In genomic region chr2:40118622-40119021, GRCh38 we compare ENCODE assay signal across 25 cellular contexts.
DNase-seq lines count a peak whose midpoint lies in the region; ATAC-seq and TF ChIP-seq lines count a peak whose summit lies in the region.
"Had no signal": no experiment of that assay in that cellular context is flagged by ENCODE, and none has a peak within 500 bp of the region (broad histone marks: within the 10 kb centered on the region; RNA-seq: fewer than 3 reads in every experiment).

No MANE protein-coding gene starts in this region.

- intact Hi-C loops in mucosa of descending colon (cut with DNase I, micrococcal nuclease): no loop called here
- intact Hi-C loops in stomach (cut with DNase I; ENCODE audit: low total_unique reads): no loop called here

- H3K9me2 ChIP-seq in GM23338 (ENCODE audit: insufficient read depth): no peaks in the 10 kb centered on the region

- 73 to 85% (median 79%) methylated on average over 3 of the region's 3 CpGs for WGBS in stomach, 5 donors

- H3K9me3 ChIP-seq in mucosa of descending colon: no peaks in the 10 kb centered on the region
- no peaks in the 10 kb centered on the region for H3K9me3 ChIP-seq in stomach
- H3K9me3 ChIP-seq: testis had no signal

- no peaks in the 10 kb centered on the region for H3F3A ChIP-seq in GM23338 (replicated peaks; ENCODE audit: low read depth)

- DNase-seq in NCI-H2196 (lab: John Stamatoyannopoulos, UW; ENCODE audit: unreplicated experiment): peak; percentile 13
- no peak for DNase-seq in NCI-H2196 treated with DMSO at 0.1 percent for 48 hours (lab: John Stamatoyannopoulos, UW; ENCODE audit: unreplicated experiment)
- DNase-seq in GM23338 (ENCODE audit: low spot score): no peak
- peak; percentile 34 for DNase-seq in NCI-H2171 (lab: John Stamatoyannopoulos, UW)
- DNase-seq in mucosa of descending colon: peak in 2 of 3 donors; percentile 21 to 37
- DNase-seq in stomach: no peak
- DNase-seq in stimulated activated CD8-positive, alpha-beta memory T cell treated with anti-CD3 and anti-CD28 coated beads, Interleukin-4, amount 100 ng/mL, for 48 hours: no peak
- DNase-seq: activated CD4-positive, alpha-beta T cell treated with anti-CD3 and anti-CD28 coated beads for 4 hours; activated naive CD4-positive, alpha-beta T cell treated with anti-CD3 and anti-CD28 coated beads, Interleukin-2, amount 50 U/mL, for 16 hours; AML-193; CD4-positive, CD25-positive, alpha-beta regulatory T cell; foreskin melanocyte; kidney; MM.1S; NCI-H1436; SIG-M5; stimulated activated naive CD8-positive, alpha-beta T cell treated with anti-CD3 and anti-CD28 coated beads, Interleukin-15, Interleukin-2, amounts not matched to agents 100 U/mL and 50 U/mL, for 24 hours; testis had no signal

- H2AFZ ChIP-seq in GM23338: 0 out of 2 replicates have a peak overlapping the region, but pooled peaks have one; percentile 82
- H2AFZ ChIP-seq: parathyroid adenoma had no signal

- no peaks in the 10 kb centered on the region for H3K9me3 Mint-ChIP-seq in GM23338
- H3K9me3 Mint-ChIP-seq: activated T-helper 17 cell treated with anti-CD3 and anti-CD28 coated beads, Interleukin-2, amount 50 U/mL, for 72 hours; brain; T-helper 2 cell treated with Interferon-gamma antibody and Interleukin-4, amounts not matched to agents 5 μg/mL and 100 μg/mL, for 36 hours had no signal

- H3K4me1 ChIP-seq in GM23338 (ENCODE audit: insufficient read depth): no peaks in the 10 kb centered on the region
- no peaks in the 10 kb centered on the region for H3K4me1 ChIP-seq in mucosa of descending colon (ENCODE audit: low read depth)
- peaks cover 0 to 14% (median 5%) of the 10 kb centered on the region in 4 donors for H3K4me1 ChIP-seq in stomach
- H3K4me1 ChIP-seq: parathyroid adenoma, testis had no signal

- no peak for TF ChIP-seq EP300 in stomach (IDR thresholded peaks at IDR 0.05)

- H3K27me3 ChIP-seq in GM23338 (ENCODE audit: insufficient read depth) (no peaks in the 10 kb centered on the region), stomach (no peaks in the 10 kb centered on the region)
- H3K27me3 ChIP-seq: testis had no signal

- no peaks in the 10 kb centered on the region for H3K27me3 Mint-ChIP-seq in GM23338 (ENCODE audit: insufficient read depth, low read depth, poor library complexity)
- H3K27me3 Mint-ChIP-seq: activated T-helper 17 cell treated with anti-CD3 and anti-CD28 coated beads, Interleukin-2, amount 50 U/mL, for 72 hours; brain; CD4-positive, CD25-positive, alpha-beta regulatory T cell had no signal

- H3K36me3 Mint-ChIP-seq in GM23338 (ENCODE audit: low read depth): no peaks in the 10 kb centered on the region
- H3K36me3 Mint-ChIP-seq: CD4-positive, CD25-positive, alpha-beta regulatory T cell had no signal

- H3K4me1 Mint-ChIP-seq in GM23338: no peaks in the 10 kb centered on the region
- H3K4me1 Mint-ChIP-seq: activated T-helper 17 cell treated with anti-CD3 and anti-CD28 coated beads, Interleukin-2, amount 50 U/mL, for 72 hours; CD4-positive, CD25-positive, alpha-beta regulatory T cell had no signal

- H4K20me1 ChIP-seq in GM23338 (replicated peaks; ENCODE audit: insufficient read depth): no peaks in the 10 kb centered on the region

- no peaks in the 10 kb centered on the region for H3K79me2 ChIP-seq in GM23338 (replicated peaks; ENCODE audit: insufficient read depth)
- H3K79me2 ChIP-seq: parathyroid adenoma had no signal

- no peak for ATAC-seq in GM23338
- ATAC-seq in mucosa of descending colon: peak; percentile 88
- ATAC-seq: activated T-helper 17 cell treated with anti-CD3 and anti-CD28 coated beads, Interleukin-2, amount 50 U/mL, for 72 hours; GM12878; stimulated activated naive CD8-positive, alpha-beta T cell treated with anti-CD3 and anti-CD28 coated beads, Interleukin-15, Interleukin-2, amounts not matched to agents 100 U/mL and 50 U/mL, for 24 hours had no signal

- H3K27ac Mint-ChIP-seq in GM23338: peak overlapping the region; percentile 75; the same call in 1 of the 2 replicates
- H3K27ac Mint-ChIP-seq: activated T-helper 17 cell treated with anti-CD3 and anti-CD28 coated beads, Interleukin-2, amount 50 U/mL, for 72 hours; brain; CD4-positive, CD25-positive, alpha-beta regulatory T cell; T-helper 2 cell treated with Interferon-gamma antibody and Interleukin-4, amounts not matched to agents 5 μg/mL and 100 μg/mL, for 36 hours had no signal

- no peak for TF ChIP-seq CTCF in GM23338 (conservative IDR thresholded peaks at IDR 0.05; ENCODE audit: low read depth in 2 of 2)
- no peak for TF ChIP-seq CTCF in mucosa of descending colon (IDR thresholded peaks at IDR 0.05)
- TF ChIP-seq CTCF in stomach (IDR thresholded peaks at IDR 0.05): no peak

- no peak overlapping the region for H3K27ac ChIP-seq in GM23338 (ENCODE audit: low read depth)
- no peak overlapping the region for H3K27ac ChIP-seq in stomach
- H3K27ac ChIP-seq: parathyroid adenoma, skin epidermis, testis, VCaP had no signal

- no peak overlapping the region for H3K4me3 Mint-ChIP-seq in GM23338
- H3K4me3 Mint-ChIP-seq: activated T-helper 17 cell treated with anti-CD3 and anti-CD28 coated beads, Interleukin-2, amount 50 U/mL, for 72 hours; brain; CD4-positive, CD25-positive, alpha-beta regulatory T cell; T-helper 2 cell treated with Interferon-gamma antibody and Interleukin-4, amounts not matched to agents 5 μg/mL and 100 μg/mL, for 36 hours had no signal

- TF ChIP-seq POLR2A in stomach (IDR thresholded peaks at IDR 0.05): no peak

- H3K36me3 ChIP-seq in GM23338 (ENCODE audit: insufficient read depth) (no peaks in the 10 kb centered on the region), mucosa of descending colon (ENCODE audit: low read depth) (no peaks in the 10 kb centered on the region), stomach (peaks cover 0 to 8% (median 0%) of the 10 kb centered on the region in 4 donors)

- H3K4me2 ChIP-seq in GM23338: no peak overlapping the region

- H3K4me3 ChIP-seq in GM23338 (no peak overlapping the region), mucosa of descending colon (no peak overlapping the region), stomach (no peak overlapping the region)
- H3K4me3 ChIP-seq: GM12878, skin epidermis, testis had no signal

TF ChIP-seq in GM23338, 12 proteins besides CTCF, POLR2A, EP300 and RAD21:
- TF ChIP-seq EZH2 (IDR thresholded peaks at IDR 0.05; ENCODE audit: low read depth, unreplicated experiment): no peak
- TF ChIP-seq STAT1 (IDR thresholded peaks at IDR 0.05; ENCODE audit: unreplicated experiment): no peak
- TF ChIP-seq ZNF331 (CRISPR knock-in tag; IDR thresholded peaks at IDR 0.05; ENCODE audit: low read depth): no peak
- no peak for TF ChIP-seq JUNB (IDR thresholded peaks at IDR 0.05; ENCODE audit: unreplicated experiment)
- TF ChIP-seq EZH2phosphoT487 (IDR thresholded peaks at IDR 0.05; ENCODE audit: unreplicated experiment): no peak

Comparison
In these comparisons a context has a peak if more than half of its experiments do, and no peak if none do; other contexts are left out.
1. DNase-seq: peak in NCI-H2196 (single experiment), NCI-H2171 (single experiment) and mucosa of descending colon (2 of 3); none in NCI-H2196 treated with DMSO at 0.1 percent for 48 hours (single experiment), GM23338 (single experiment), stomach (single experiment) and stimulated activated CD8-positive, alpha-beta memory T cell treated with anti-CD3 and anti-CD28 coated beads, Interleukin-4, amount 100 ng/mL, for 48 hours (single experiment).